Comparison of ENCODE assay signal across 15 cellular contexts in the genomic region with DNA sequence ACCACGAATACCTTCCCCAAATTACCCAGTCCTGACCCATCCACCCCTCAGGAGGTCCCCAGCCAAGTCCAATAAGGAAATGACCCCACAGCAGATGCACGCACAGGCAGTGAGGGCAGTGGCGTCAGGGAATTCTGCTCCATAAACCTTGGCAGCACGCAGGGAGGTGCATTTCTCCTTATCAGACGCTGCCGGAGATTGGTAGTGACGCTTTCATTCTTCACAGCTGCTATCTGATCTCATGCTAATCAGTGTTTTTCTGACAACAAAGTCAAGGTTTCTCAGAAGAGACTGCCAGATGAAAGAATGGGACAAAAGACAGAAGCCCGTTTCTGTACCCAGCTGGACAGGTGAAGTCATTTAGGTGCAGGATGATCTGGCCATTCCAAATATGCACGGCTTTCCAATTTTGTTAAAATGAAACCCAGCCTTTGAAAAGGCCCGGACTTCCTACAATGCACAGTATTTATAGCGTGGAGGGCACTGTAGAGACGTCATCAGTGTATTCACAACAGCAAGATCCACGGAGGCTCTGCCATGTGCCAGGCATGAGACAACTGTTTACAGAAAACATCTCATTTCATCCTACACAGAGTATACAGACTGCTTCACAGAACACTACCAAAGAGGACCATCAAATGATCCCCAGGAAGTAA. TPM values are rescaled to one million over a fixed set of nuclear protein-coding genes. Genes with fewer than 3 reads are reported as not detected.
DNase-seq lines count a peak whose midpoint lies in the region; FAIRE-seq and TF ChIP-seq lines count a peak whose summit lies in the region.
"Had no signal": no experiment of that assay in that cellular context is flagged by ENCODE, and none has a peak within 500 bp of the region (broad histone marks: within the 10 kb centered on the region; RNA-seq: fewer than 3 reads in every experiment).

No MANE protein-coding gene starts in this region.

- H3K4me1 ChIP-seq in Caco-2: peaks cover 25% of the 10 kb centered on the region
- H3K4me1 ChIP-seq in astrocyte (ENCODE audit: insufficient read depth, low read length): peaks cover 28% of the 10 kb centered on the region
- peaks cover 6 to 8% of the 10 kb centered on the region in 2 donors for H3K4me1 ChIP-seq in neuronal stem cell (ENCODE audit: control insufficient read depth in 2 of 2, insufficient read depth in 1 of 2, low read depth in 1 of 2, low read length in 2 of 2)

- peak overlapping the region; percentile 20 for H3K9ac ChIP-seq in astrocyte (ENCODE audit: low read length)
- H3K9ac ChIP-seq in neuronal stem cell (ENCODE audit: low read depth, low read length, poor library complexity): no peak overlapping the region

- no peaks in the 10 kb centered on the region for H3K9me3 ChIP-seq in Caco-2
- no peaks in the 10 kb centered on the region for H3K9me3 ChIP-seq in astrocyte (ENCODE audit: insufficient read depth, low read depth, low read length)
- H3K9me3 ChIP-seq in neuronal stem cell (replicated peaks in 1 of 2; ENCODE audit: control insufficient read depth in 2 of 2, insufficient read depth in 1 of 2, low read depth in 1 of 2, low read length in 2 of 2): no peaks in the 10 kb centered on the region

- no peak overlapping the region for H2BK5ac ChIP-seq in neuronal stem cell (ENCODE audit: low read length)

- WGBS in neuronal stem cell (ENCODE audit: extremely low coverage in 2 of 2, insufficient read length in 2 of 2, insufficient replicate concordance in 1 of 2), 2 donors: no CpG with 5 or more reads among the region's 13 CpGs

- POLR2A ChIA-PET in Caco-2 (lab: Charles Lee): no interaction called here

- no peak overlapping the region for H3K4me3 Mint-ChIP-seq in Caco-2 (ENCODE audit: unreplicated experiment)
- H3K4me3 Mint-ChIP-seq in astrocyte (ENCODE audit: unreplicated experiment): no peak overlapping the region
- no peak overlapping the region for H3K4me3 Mint-ChIP-seq in CD14-positive monocyte
- H3K4me3 Mint-ChIP-seq: effector memory CD8-positive, alpha-beta T cell had no signal

- H3K9me3 Mint-ChIP-seq in Caco-2 (ENCODE audit: unreplicated experiment): no peaks in the 10 kb centered on the region
- no peaks in the 10 kb centered on the region for H3K9me3 Mint-ChIP-seq in astrocyte (ENCODE audit: unreplicated experiment)
- peaks cover 0 to 2% (median 0%) of the 10 kb centered on the region in 7 donors for H3K9me3 Mint-ChIP-seq in CD14-positive monocyte
- H3K9me3 Mint-ChIP-seq: effector memory CD8-positive, alpha-beta T cell had no signal

- H3K36me3 Mint-ChIP-seq in Caco-2 (ENCODE audit: insufficient read depth, unreplicated experiment) (peaks cover 18% of the 10 kb centered on the region), astrocyte (ENCODE audit: low read depth, unreplicated experiment) (peaks cover 4% of the 10 kb centered on the region), CD14-positive monocyte (no peaks in the 10 kb centered on the region)

- H4K20me1 ChIP-seq in astrocyte (ENCODE audit: insufficient read depth, low read length): peaks cover 86% of the 10 kb centered on the region

- intact Hi-C loops in Caco-2 (cut with micrococcal nuclease; ENCODE audit: unreplicated experiment) (no loop called here), CD14-positive monocyte (cut with micrococcal nuclease) (no loop called here)

- H3K4me1 Mint-ChIP-seq in Caco-2 (ENCODE audit: low read depth, unreplicated experiment) (peaks cover 17% of the 10 kb centered on the region), astrocyte (ENCODE audit: low read depth, unreplicated experiment) (peaks cover 22% of the 10 kb centered on the region), CD14-positive monocyte (no peaks in the 10 kb centered on the region)

- H3K79me2 ChIP-seq in astrocyte (ENCODE audit: insufficient read depth, low read length): peaks cover 93% of the 10 kb centered on the region

- no peak overlapping the region for H4K91ac ChIP-seq in neuronal stem cell (ENCODE audit: low read depth, low read length, poor library complexity)

- no peak overlapping the region for H2BK15ac ChIP-seq in neuronal stem cell (ENCODE audit: low read length)

- H3K18ac ChIP-seq in neuronal stem cell (ENCODE audit: low read length): peak overlapping the region; percentile 15

- CTCF ChIA-PET in Caco-2 (lab: Charles Lee): no interaction called here

- H3K4me2 ChIP-seq in astrocyte (ENCODE audit: low read length) (peak overlapping the region; percentile 58), neuronal stem cell (ENCODE audit: insufficient read depth, low read length, poor library complexity, severe bottlenecking) (no peak overlapping the region)

- H3K27ac ChIP-seq in astrocyte (ENCODE audit: low read depth, low read length): no peak overlapping the region
- no peak overlapping the region for H3K27ac ChIP-seq in neuronal stem cell (replicated peaks; ENCODE audit: low read length)

- no peak overlapping the region for H2BK12ac ChIP-seq in neuronal stem cell (ENCODE audit: low read length)

- DNase-seq in Caco-2 (peak; percentile 35 to 56), astrocyte (ENCODE audit: low read depth) (peak; percentile 35), globus pallidus (ENCODE audit: low spot score) (peak; percentile 69), neuronal stem cell (ENCODE audit: low spot score) (no peak), NCI-H1417 (lab: John Stamatoyannopoulos, UW) (no peak), CD14-positive monocyte (ENCODE audit: low spot score) (no peak), NCI-H2107 (lab: John Stamatoyannopoulos, UW) (no peak), cerebellum (ENCODE audit: low spot score) (no peak)
- DNase-seq: activated CD4-positive, alpha-beta T cell treated with anti-CD3 and anti-CD28 coated beads for 1 hour; activated T-cell treated with anti-CD3 and anti-CD28 coated beads, Interleukin-2, amount 50 U/mL, for 48 hours; DMS79; effector memory CD8-positive, alpha-beta T cell; Karpas-422; NCI-H2081 treated with DMSO at 0.1 percent for 48 hours; stimulated activated CD4-positive, alpha-beta T cell treated with anti-CD3 and anti-CD28 coated beads, Interleukin-1b, Interleukin-23, amount 100 ng/mL, for 48 hours had no signal

- H2AK5ac ChIP-seq in neuronal stem cell (ENCODE audit: low read depth, low read length): no peak overlapping the region

- no peak overlapping the region for H3K23ac ChIP-seq in neuronal stem cell (ENCODE audit: low read depth, low read length, poor library complexity)

- no peak overlapping the region for H2BK120ac ChIP-seq in neuronal stem cell (ENCODE audit: low read depth, low read length)

- H3K27me3 ChIP-seq in Caco-2 (replicated peaks; ENCODE audit: control insufficient read depth, insufficient read depth, low read length) (no peaks in the 10 kb centered on the region), astrocyte (ENCODE audit: insufficient read depth, low read length) (no peaks in the 10 kb centered on the region), neuronal stem cell (ENCODE audit: control insufficient read depth in 3 of 3, insufficient read depth in 3 of 3, low read depth in 1 of 3, low read length in 3 of 3) (no peaks in the 10 kb centered on the region)

- H3K14ac ChIP-seq in neuronal stem cell (ENCODE audit: low read length): no peak overlapping the region

- H3K27ac Mint-ChIP-seq in Caco-2 (ENCODE audit: unreplicated experiment): no peak overlapping the region
- no peak overlapping the region for H3K27ac Mint-ChIP-seq in astrocyte (ENCODE audit: unreplicated experiment)
- no peak overlapping the region for H3K27ac Mint-ChIP-seq in CD14-positive monocyte
- H3K27ac Mint-ChIP-seq: effector memory CD8-positive, alpha-beta T cell had no signal

- H3K36me3 ChIP-seq in Caco-2 (ENCODE audit: control insufficient read depth, insufficient read depth, low read length): no peaks in the 10 kb centered on the region
- H3K36me3 ChIP-seq in astrocyte (ENCODE audit: insufficient read depth, low read length): no peaks in the 10 kb centered on the region
- H3K36me3 ChIP-seq in neuronal stem cell (replicated peaks in 1 of 2; ENCODE audit: control insufficient read depth in 2 of 2, insufficient read depth in 2 of 2, low read length in 2 of 2): no peaks in the 10 kb centered on the region

- H3K27me3 Mint-ChIP-seq in Caco-2 (ENCODE audit: insufficient read depth, unreplicated experiment) (no peaks in the 10 kb centered on the region), astrocyte (ENCODE audit: low read depth, unreplicated experiment) (no peaks in the 10 kb centered on the region), CD14-positive monocyte (ENCODE audit: low read depth in 3 of 3) (peaks cover 2 to 7% (median 5%) of the 10 kb centered on the region in 3 donors)

- no TSS peak for BruUV-seq in Caco-2 (replicated peaks; lab: Mats Ljungman, UMichigan)

- TF ChIP-seq CTCF in Caco-2 (IDR thresholded peaks at IDR 0.05; ENCODE audit: insufficient read depth in 1 of 2, low read depth in 1 of 2, low read length in 1 of 2, severe bottlenecking in 1 of 2, unreplicated experiment in 1 of 2) (no peak), astrocyte (IDR thresholded peaks at IDR 0.05; ENCODE audit: insufficient read depth, low read depth, low read length) (no peak), CD14-positive monocyte (IDR thresholded peaks at IDR 0.05) (no peak)

- FAIRE-seq in astrocyte (lab: Jason Lieb, UNC): no peak

- H3K4me3 ChIP-seq in Caco-2 (ENCODE audit: low read depth, low read length): no peak overlapping the region
- H3K4me3 ChIP-seq in astrocyte (ENCODE audit: insufficient read depth, low read depth, low read length): no peak overlapping the region
- H3K4me3 ChIP-seq in neuronal stem cell (ENCODE audit: low read length in 2 of 2): no peak overlapping the region

- H3K4ac ChIP-seq in neuronal stem cell (ENCODE audit: low read length): no peak overlapping the region

- H3K79me1 ChIP-seq in neuronal stem cell (ENCODE audit: low read depth, low read length): peaks cover 20% of the 10 kb centered on the region

- no peak overlapping the region for H4K8ac ChIP-seq in neuronal stem cell (ENCODE audit: low read depth, low read length)

- H2AFZ ChIP-seq in astrocyte (ENCODE audit: low read depth, low read length): no peak overlapping the region
- H2AFZ ChIP-seq in neuronal stem cell (ENCODE audit: low read length): no peak overlapping the region

RNA-seq across cellular contexts. Expression of gene DIP2C, which starts 35.3 kb away (rescaled TPM):
- total RNA-seq in Caco-2 (2022) (11.2 and 11.4 TPM in 2 replicates), astrocyte (27.3 and 30.1 TPM in 2 replicates), cerebellum (32.5 TPM)
- 8.1 TPM for polyA plus RNA-seq in neuronal stem cell (2013, experiment 1 of 2)
- 8.4 TPM for polyA plus RNA-seq in neuronal stem cell (2013, experiment 2 of 2)
- not detected for polyA plus RNA-seq in CD14-positive monocyte

Comparison
In these comparisons a context has a peak if more than half of its experiments do, and no peak if none do; other contexts are left out.
1. DNase-seq: peak in Caco-2 (2 of 2), astrocyte (single experiment) and globus pallidus (single experiment); none in neuronal stem cell (single experiment), NCI-H1417 (0 of 3), CD14-positive monocyte (single experiment), NCI-H2107 (single experiment) and cerebellum (single experiment).